In the genomic region with DNA sequence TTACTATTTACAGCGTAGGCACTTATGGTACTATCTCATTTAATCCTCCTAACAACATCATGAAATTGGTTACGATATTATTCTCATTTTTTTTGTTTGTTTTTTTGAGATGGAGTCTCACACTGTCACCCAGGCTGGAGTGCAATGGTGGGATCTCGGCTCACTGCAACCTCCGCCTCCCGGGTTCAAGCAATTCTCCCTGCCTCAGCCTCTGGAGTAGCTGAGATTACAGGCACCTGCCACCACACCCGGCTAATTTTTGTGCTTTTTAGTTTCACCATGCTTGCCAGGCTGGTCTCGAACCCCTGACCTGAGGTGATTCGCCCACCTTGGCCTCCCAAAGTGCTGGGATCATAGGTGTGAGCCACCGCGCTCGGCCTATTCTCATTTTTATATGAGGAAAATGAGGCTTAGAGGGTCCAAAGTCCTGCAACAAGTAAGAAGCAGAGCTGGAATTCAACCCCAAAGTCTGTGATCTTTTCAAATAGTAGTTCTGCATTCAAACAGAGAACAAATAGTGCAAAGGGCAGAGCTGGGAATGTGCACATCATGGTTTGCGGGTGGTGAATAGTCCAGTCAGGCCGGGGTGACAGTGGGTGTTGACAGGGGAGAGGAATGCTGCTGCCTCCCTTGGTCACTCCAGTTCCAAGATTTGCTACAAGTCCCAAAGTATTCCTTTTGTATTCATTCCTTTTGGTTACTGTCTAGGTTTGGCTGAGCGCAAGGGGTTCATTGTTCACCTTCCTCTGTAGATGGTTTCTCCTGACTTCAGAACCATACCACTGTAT, we compare ENCODE assay signal across 1 cellular context.
TF ChIP-seq lines count a peak whose summit lies in the region.

No MANE protein-coding gene starts in this region.

TF ChIP-seq in HepG2, 621 proteins besides CTCF, POLR2A, EP300 and RAD21 (continued from another document and continues in another):
- TF ChIP-seq, protein P1, sequence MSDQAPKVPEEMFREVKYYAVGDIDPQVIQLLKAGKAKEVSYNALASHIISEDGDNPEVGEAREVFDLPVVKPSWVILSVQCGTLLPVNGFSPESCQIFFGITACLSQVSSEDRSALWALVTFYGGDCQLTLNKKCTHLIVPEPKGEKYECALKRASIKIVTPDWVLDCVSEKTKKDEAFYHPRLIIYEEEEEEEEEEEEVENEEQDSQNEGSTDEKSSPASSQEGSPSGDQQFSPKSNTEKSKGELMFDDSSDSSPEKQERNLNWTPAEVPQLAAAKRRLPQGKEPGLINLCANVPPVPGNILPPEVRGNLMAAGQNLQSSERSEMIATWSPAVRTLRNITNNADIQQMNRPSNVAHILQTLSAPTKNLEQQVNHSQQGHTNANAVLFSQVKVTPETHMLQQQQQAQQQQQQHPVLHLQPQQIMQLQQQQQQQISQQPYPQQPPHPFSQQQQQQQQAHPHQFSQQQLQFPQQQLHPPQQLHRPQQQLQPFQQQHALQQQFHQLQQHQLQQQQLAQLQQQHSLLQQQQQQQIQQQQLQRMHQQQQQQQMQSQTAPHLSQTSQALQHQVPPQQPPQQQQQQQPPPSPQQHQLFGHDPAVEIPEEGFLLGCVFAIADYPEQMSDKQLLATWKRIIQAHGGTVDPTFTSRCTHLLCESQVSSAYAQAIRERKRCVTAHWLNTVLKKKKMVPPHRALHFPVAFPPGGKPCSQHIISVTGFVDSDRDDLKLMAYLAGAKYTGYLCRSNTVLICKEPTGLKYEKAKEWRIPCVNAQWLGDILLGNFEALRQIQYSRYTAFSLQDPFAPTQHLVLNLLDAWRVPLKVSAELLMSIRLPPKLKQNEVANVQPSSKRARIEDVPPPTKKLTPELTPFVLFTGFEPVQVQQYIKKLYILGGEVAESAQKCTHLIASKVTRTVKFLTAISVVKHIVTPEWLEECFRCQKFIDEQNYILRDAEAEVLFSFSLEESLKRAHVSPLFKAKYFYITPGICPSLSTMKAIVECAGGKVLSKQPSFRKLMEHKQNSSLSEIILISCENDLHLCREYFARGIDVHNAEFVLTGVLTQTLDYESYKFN (CRISPR knock-in tag; conservative IDR thresholded peaks at IDR 0.05), result peak; percentile 99
- TF ChIP-seq ZNF563 (CRISPR knock-in tag; IDR thresholded peaks at IDR 0.05) (no peak), ZMYM2 (CRISPR knock-in tag; IDR thresholded peaks at IDR 0.05) (peak; percentile 97), HOXA5 (CRISPR knock-in tag; IDR thresholded peaks at IDR 0.05) (peak; percentile 76; the same call in 1 of the 2 replicates), ESRRA (CRISPR knock-in tag; IDR thresholded peaks at IDR 0.05; ENCODE audit: low read depth) (peak; percentile 64; the same call in 1 of the 2 replicates), ZNF512 (CRISPR knock-in tag; IDR thresholded peaks at IDR 0.05) (no peak), POGZ (CRISPR knock-in tag; IDR thresholded peaks at IDR 0.05) (peak; percentile 65), ZNF18 (CRISPR knock-in tag; IDR thresholded peaks at IDR 0.05; ENCODE audit: insufficient replicate concordance) (peak; percentile 91), THAP8 (CRISPR knock-in tag; IDR thresholded peaks at IDR 0.05; ENCODE audit: borderline replicate concordance) (no peak), SNAPC4 (CRISPR knock-in tag; IDR thresholded peaks at IDR 0.05) (0 out of 2 replicates have a peak, but pooled peaks have one; percentile 49), HHEX (CRISPR knock-in tag; IDR thresholded peaks at IDR 0.05) (no peak), ZNF598 (CRISPR knock-in tag; IDR thresholded peaks at IDR 0.05; ENCODE audit: borderline replicate concordance) (peak; percentile 71; the same call in 1 of the 2 replicates), ZSCAN12 (CRISPR knock-in tag; IDR thresholded peaks at IDR 0.05) (no peak), KLF11 (CRISPR knock-in tag; IDR thresholded peaks at IDR 0.05) (no peak), NR2F1 (CRISPR knock-in tag; IDR thresholded peaks at IDR 0.05) (peak in 1 of 2 experiments; percentile 32; a peak in 1 of 4 replicates), ZNF543 (CRISPR knock-in tag; IDR thresholded peaks at IDR 0.05) (no peak), HDAC2 (CRISPR knock-in tag; IDR thresholded peaks at IDR 0.05) (peak; percentile 92), ZC3H13 (CRISPR knock-in tag; IDR thresholded peaks at IDR 0.05) (no peak), THAP7 (CRISPR knock-in tag; IDR thresholded peaks at IDR 0.05) (no peak), CENPBD1 (CRISPR knock-in tag; IDR thresholded peaks at IDR 0.05; ENCODE audit: borderline replicate concordance, low read depth) (no peak), ZNF326 (CRISPR knock-in tag; IDR thresholded peaks at IDR 0.05; ENCODE audit: borderline replicate concordance) (no peak)
- TF ChIP-seq, protein P2, sequence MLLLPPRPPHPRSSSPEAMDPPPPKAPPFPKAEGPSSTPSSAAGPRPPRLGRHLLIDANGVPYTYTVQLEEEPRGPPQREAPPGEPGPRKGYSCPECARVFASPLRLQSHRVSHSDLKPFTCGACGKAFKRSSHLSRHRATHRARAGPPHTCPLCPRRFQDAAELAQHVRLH (CRISPR knock-in tag; IDR thresholded peaks at IDR 0.05; ENCODE audit: borderline replicate concordance, low read depth), result no peak
- TF ChIP-seq, protein P3, sequence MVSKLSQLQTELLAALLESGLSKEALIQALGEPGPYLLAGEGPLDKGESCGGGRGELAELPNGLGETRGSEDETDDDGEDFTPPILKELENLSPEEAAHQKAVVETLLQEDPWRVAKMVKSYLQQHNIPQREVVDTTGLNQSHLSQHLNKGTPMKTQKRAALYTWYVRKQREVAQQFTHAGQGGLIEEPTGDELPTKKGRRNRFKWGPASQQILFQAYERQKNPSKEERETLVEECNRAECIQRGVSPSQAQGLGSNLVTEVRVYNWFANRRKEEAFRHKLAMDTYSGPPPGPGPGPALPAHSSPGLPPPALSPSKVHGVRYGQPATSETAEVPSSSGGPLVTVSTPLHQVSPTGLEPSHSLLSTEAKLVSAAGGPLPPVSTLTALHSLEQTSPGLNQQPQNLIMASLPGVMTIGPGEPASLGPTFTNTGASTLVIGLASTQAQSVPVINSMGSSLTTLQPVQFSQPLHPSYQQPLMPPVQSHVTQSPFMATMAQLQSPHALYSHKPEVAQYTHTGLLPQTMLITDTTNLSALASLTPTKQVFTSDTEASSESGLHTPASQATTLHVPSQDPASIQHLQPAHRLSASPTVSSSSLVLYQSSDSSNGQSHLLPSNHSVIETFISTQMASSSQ (IDR thresholded peaks at IDR 0.05; ENCODE audit: low read depth), result 0 out of 2 replicates have a peak, but pooled peaks have one; percentile 19
- TF ChIP-seq, protein P3 (CRISPR knock-in tag; IDR thresholded peaks at IDR 0.05; ENCODE audit: borderline replicate concordance), result peak; percentile 64; the same call in 1 of the 2 replicates
- TF ChIP-seq, protein P4, sequence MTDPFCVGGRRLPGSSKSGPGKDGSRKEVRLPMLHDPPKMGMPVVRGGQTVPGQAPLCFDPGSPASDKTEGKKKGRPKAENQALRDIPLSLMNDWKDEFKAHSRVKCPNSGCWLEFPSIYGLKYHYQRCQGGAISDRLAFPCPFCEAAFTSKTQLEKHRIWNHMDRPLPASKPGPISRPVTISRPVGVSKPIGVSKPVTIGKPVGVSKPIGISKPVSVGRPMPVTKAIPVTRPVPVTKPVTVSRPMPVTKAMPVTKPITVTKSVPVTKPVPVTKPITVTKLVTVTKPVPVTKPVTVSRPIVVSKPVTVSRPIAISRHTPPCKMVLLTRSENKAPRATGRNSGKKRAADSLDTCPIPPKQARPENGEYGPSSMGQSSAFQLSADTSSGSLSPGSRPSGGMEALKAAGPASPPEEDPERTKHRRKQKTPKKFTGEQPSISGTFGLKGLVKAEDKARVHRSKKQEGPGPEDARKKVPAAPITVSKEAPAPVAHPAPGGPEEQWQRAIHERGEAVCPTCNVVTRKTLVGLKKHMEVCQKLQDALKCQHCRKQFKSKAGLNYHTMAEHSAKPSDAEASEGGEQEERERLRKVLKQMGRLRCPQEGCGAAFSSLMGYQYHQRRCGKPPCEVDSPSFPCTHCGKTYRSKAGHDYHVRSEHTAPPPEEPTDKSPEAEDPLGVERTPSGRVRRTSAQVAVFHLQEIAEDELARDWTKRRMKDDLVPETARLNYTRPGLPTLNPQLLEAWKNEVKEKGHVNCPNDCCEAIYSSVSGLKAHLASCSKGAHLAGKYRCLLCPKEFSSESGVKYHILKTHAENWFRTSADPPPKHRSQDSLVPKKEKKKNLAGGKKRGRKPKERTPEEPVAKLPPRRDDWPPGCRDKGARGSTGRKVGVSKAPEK (CRISPR knock-in tag; IDR thresholded peaks at IDR 0.05; ENCODE audit: borderline replicate concordance), result no peak
